ENCODE assay signal across 22 cellular contexts in genomic region chr5:155529366-155529765, GRCh38.
DNase-seq lines count a peak whose midpoint lies in the region; ATAC-seq and TF ChIP-seq lines count a peak whose summit lies in the region.
"Had no signal": no experiment of that assay in that cellular context is flagged by ENCODE, and none has a peak within 500 bp of the region (broad histone marks: within the 10 kb centered on the region; RNA-seq: fewer than 3 reads in every experiment).

No MANE protein-coding gene starts in this region.

- no peak overlapping the region for H3K14ac ChIP-seq in trophoblast cell (ENCODE audit: low read length)

- no peak overlapping the region for H2AK5ac ChIP-seq in trophoblast cell (ENCODE audit: low read length)

- H3K9ac ChIP-seq in trophoblast cell (ENCODE audit: low read length), result no peak overlapping the region

- H3K18ac ChIP-seq in trophoblast cell (ENCODE audit: low read length), result no peak overlapping the region

- H3K27ac ChIP-seq in RWPE2 (ENCODE audit: poor library complexity, severe bottlenecking) (peak overlapping the region; percentile 84), trophoblast cell (ENCODE audit: low read depth, low read length) (no peak overlapping the region)
- H3K27ac ChIP-seq: ascending aorta, spleen, thoracic aorta had no signal

- H3K36me3 Mint-ChIP-seq in stimulated activated effector memory CD8-positive, alpha-beta T cell treated with anti-CD3 and anti-CD28 coated beads, Interleukin-12 subunit alpha, Interleukin-12 subunit beta, amount 100 ng/mL, for 72 hours, result no peaks in the 10 kb centered on the region
- no peaks in the 10 kb centered on the region for H3K36me3 Mint-ChIP-seq in activated CD8-positive, alpha-beta memory T cell treated with anti-CD3 and anti-CD28 coated beads, Interleukin-2, amount 10 ng/mL, durations not matched to agents 7 days and 5 days
- H3K36me3 Mint-ChIP-seq: activated naive CD8-positive, alpha-beta T cell; naive thymus-derived CD8-positive, alpha-beta T cell had no signal

- no peaks in the 10 kb centered on the region for H3K79me1 ChIP-seq in trophoblast cell (ENCODE audit: low read length)

- no peaks in the 10 kb centered on the region for H3K36me3 ChIP-seq in RWPE2 (ENCODE audit: low read depth)
- no peaks in the 10 kb centered on the region for H3K36me3 ChIP-seq in trophoblast cell (ENCODE audit: control insufficient read depth in 1 of 2, insufficient read depth in 2 of 2, low read length in 2 of 2)
- H3K36me3 ChIP-seq: ascending aorta, spleen, thoracic aorta had no signal

- H3K27me3 Mint-ChIP-seq in activated CD8-positive, alpha-beta memory T cell treated with anti-CD3 and anti-CD28 coated beads, Interleukin-2, amount 10 ng/mL, durations not matched to agents 7 days and 5 days, result no peaks in the 10 kb centered on the region

- H3K9me3 ChIP-seq in RWPE2 (ENCODE audit: severe bottlenecking) (no peaks in the 10 kb centered on the region), trophoblast cell (ENCODE audit: insufficient read depth, low read depth, low read length) (no peaks in the 10 kb centered on the region)
- H3K9me3 ChIP-seq: ascending aorta, spleen, thoracic aorta had no signal

- no peaks in the 10 kb centered on the region for H3K9me3 Mint-ChIP-seq in stimulated activated effector memory CD8-positive, alpha-beta T cell treated with anti-CD3 and anti-CD28 coated beads, Interleukin-12 subunit alpha, Interleukin-12 subunit beta, amount 100 ng/mL, for 72 hours
- no peaks in the 10 kb centered on the region for H3K9me3 Mint-ChIP-seq in activated CD8-positive, alpha-beta memory T cell treated with anti-CD3 and anti-CD28 coated beads, Interleukin-2, amount 10 ng/mL, durations not matched to agents 7 days and 5 days (ENCODE audit: low read depth)
- H3K9me3 Mint-ChIP-seq: naive thymus-derived CD8-positive, alpha-beta T cell had no signal

- H3K79me2 ChIP-seq in trophoblast cell (ENCODE audit: control insufficient read depth, insufficient read depth, low read length, poor library complexity), result no peaks in the 10 kb centered on the region

- no CpG with 5 or more reads among the region's 3 CpGs for WGBS in trophoblast cell (ENCODE audit: extremely low coverage, insufficient coverage, insufficient read length)

- H3K4me1 ChIP-seq in RWPE2 (ENCODE audit: insufficient read depth, poor library complexity, severe bottlenecking), result peaks cover 40% of the 10 kb centered on the region
- no peaks in the 10 kb centered on the region for H3K4me1 ChIP-seq in trophoblast cell (ENCODE audit: control insufficient read depth in 1 of 2, insufficient read depth in 2 of 2, low read length in 2 of 2)
- H3K4me1 ChIP-seq: ascending aorta, spleen had no signal

- H2AFZ ChIP-seq in trophoblast cell (ENCODE audit: insufficient read depth, low read length, poor library complexity), result no peak overlapping the region

- H3K4me3 ChIP-seq in RWPE2 (ENCODE audit: severe bottlenecking) (no peak overlapping the region), trophoblast cell (ENCODE audit: low read depth, low read length) (no peak overlapping the region)
- H3K4me3 ChIP-seq: ascending aorta, spleen, thoracic aorta had no signal

- CTCF ChIA-PET in activated CD8-positive, alpha-beta memory T cell treated with anti-CD3 and anti-CD28 coated beads, Interleukin-2, amount 10 ng/mL, durations not matched to agents 7 days and 5 days (lab: Charles Lee), result no interaction called here

- no peak overlapping the region for H2BK5ac ChIP-seq in trophoblast cell (ENCODE audit: low read depth, low read length, poor library complexity)

- peak; percentile 90 for ATAC-seq in RWPE2 (ENCODE audit: low read depth)
- no peak for ATAC-seq in stimulated activated effector memory CD8-positive, alpha-beta T cell treated with anti-CD3 and anti-CD28 coated beads, Interleukin-12 subunit alpha, Interleukin-12 subunit beta, amount 100 ng/mL, for 72 hours
- ATAC-seq in activated CD8-positive, alpha-beta memory T cell treated with anti-CD3 and anti-CD28 coated beads, Interleukin-2, amount 10 ng/mL, durations not matched to agents 7 days and 5 days, result no peak
- ATAC-seq: left ventricle myocardium superior; naive thymus-derived CD8-positive, alpha-beta T cell had no signal

- DNase-seq in GM03348 (ENCODE audit: low spot score) (peak; percentile 13), RWPE2 (ENCODE audit: low spot score) (peak; percentile 91), epidermal melanocyte (ENCODE audit: insufficient read length, low spot score) (peak; percentile 48), trophoblast cell (peak; percentile 68 to 74), SIG-M5 (lab: John Stamatoyannopoulos, UW) (no peak)
- DNase-seq in stimulated activated effector memory CD8-positive, alpha-beta T cell treated with anti-CD3 and anti-CD28 coated beads, Interleukin-12 subunit alpha, Interleukin-12 subunit beta, amount 100 ng/mL, for 72 hours (ENCODE audit: low spot score in 2 of 2), result no peak
- no peak for DNase-seq in activated CD8-positive, alpha-beta memory T cell treated with anti-CD3 and anti-CD28 coated beads, Interleukin-2, amount 10 ng/mL, durations not matched to agents 7 days and 5 days
- DNase-seq: activated CD4-positive, alpha-beta T cell treated with anti-CD3 and anti-CD28 coated beads, Interleukin-2, amount 50 U/mL, for 48 hours; cerebellar nuclear complex; IMR-90; left ventricle myocardium superior; midbrain; naive thymus-derived CD8-positive, alpha-beta T cell; NCI-H1105; NCI-H2081 treated with DMSO at 0.1 percent for 48 hours; NCI-H526; spleen; stimulated activated CD4-positive, alpha-beta T cell treated with anti-CD3 and anti-CD28 coated beads, Interleukin-2, amount 100 ng/mL, for 48 hours; stimulated activated naive CD4-positive, alpha-beta T cell had no signal

- H4K8ac ChIP-seq in trophoblast cell (ENCODE audit: low read depth, low read length), result no peak overlapping the region

- H4K12ac ChIP-seq in trophoblast cell (ENCODE audit: low read depth, low read length), result no peak overlapping the region

- H3K4me2 ChIP-seq in trophoblast cell (ENCODE audit: low read length), result no peak overlapping the region

- H4K91ac ChIP-seq in trophoblast cell (ENCODE audit: low read depth, low read length), result no peak overlapping the region

- no peak for TF ChIP-seq CTCF in RWPE2 (IDR thresholded peaks at IDR 0.05; ENCODE audit: poor library complexity, severe bottlenecking)

- H2BK12ac ChIP-seq in trophoblast cell (ENCODE audit: low read length), result no peak overlapping the region

- H2BK120ac ChIP-seq in trophoblast cell (ENCODE audit: insufficient read depth, low read length, poor library complexity), result no peak overlapping the region

- no peak overlapping the region for H3K4me3 Mint-ChIP-seq in stimulated activated effector memory CD8-positive, alpha-beta T cell treated with anti-CD3 and anti-CD28 coated beads, Interleukin-12 subunit alpha, Interleukin-12 subunit beta, amount 100 ng/mL, for 72 hours
- H3K4me3 Mint-ChIP-seq in activated CD8-positive, alpha-beta memory T cell treated with anti-CD3 and anti-CD28 coated beads, Interleukin-2, amount 10 ng/mL, durations not matched to agents 7 days and 5 days, result no peak overlapping the region
- H3K4me3 Mint-ChIP-seq: activated naive CD8-positive, alpha-beta T cell; naive thymus-derived CD8-positive, alpha-beta T cell had no signal

- H3K23ac ChIP-seq in trophoblast cell (ENCODE audit: low read length), result no peak overlapping the region

- no peak overlapping the region for H3K27ac Mint-ChIP-seq in stimulated activated effector memory CD8-positive, alpha-beta T cell treated with anti-CD3 and anti-CD28 coated beads, Interleukin-12 subunit alpha, Interleukin-12 subunit beta, amount 100 ng/mL, for 72 hours
- no peak overlapping the region for H3K27ac Mint-ChIP-seq in activated CD8-positive, alpha-beta memory T cell treated with anti-CD3 and anti-CD28 coated beads, Interleukin-2, amount 10 ng/mL, durations not matched to agents 7 days and 5 days
- H3K27ac Mint-ChIP-seq: activated naive CD8-positive, alpha-beta T cell; naive thymus-derived CD8-positive, alpha-beta T cell had no signal

- no peaks in the 10 kb centered on the region for H3K27me3 ChIP-seq in RWPE2 (ENCODE audit: insufficient read depth, poor library complexity, severe bottlenecking)
- no peaks in the 10 kb centered on the region for H3K27me3 ChIP-seq in trophoblast cell (ENCODE audit: insufficient read depth, low read length)
- H3K27me3 ChIP-seq: ascending aorta, spleen had no signal

- H3K4ac ChIP-seq in trophoblast cell (ENCODE audit: low read depth, low read length), result no peak overlapping the region

- no peaks in the 10 kb centered on the region for H3K4me1 Mint-ChIP-seq in stimulated activated effector memory CD8-positive, alpha-beta T cell treated with anti-CD3 and anti-CD28 coated beads, Interleukin-12 subunit alpha, Interleukin-12 subunit beta, amount 100 ng/mL, for 72 hours
- H3K4me1 Mint-ChIP-seq in activated CD8-positive, alpha-beta memory T cell treated with anti-CD3 and anti-CD28 coated beads, Interleukin-2, amount 10 ng/mL, durations not matched to agents 7 days and 5 days, result no peaks in the 10 kb centered on the region
- H3K4me1 Mint-ChIP-seq: naive thymus-derived CD8-positive, alpha-beta T cell had no signal

Comparison
In these comparisons a context has a peak if more than half of its experiments do, and no peak if none do; other contexts are left out.
1. DNase-seq: peak in GM03348 (single experiment), RWPE2 (single experiment), epidermal melanocyte (single experiment) and trophoblast cell (2 of 2); none in stimulated activated effector memory CD8-positive, alpha-beta T cell treated with anti-CD3 and anti-CD28 coated beads, Interleukin-12 subunit alpha, Interleukin-12 subunit beta, amount 100 ng/mL, for 72 hours (0 of 2), activated CD8-positive, alpha-beta memory T cell treated with anti-CD3 and anti-CD28 coated beads, Interleukin-2, amount 10 ng/mL, durations not matched to agents 7 days and 5 days (single experiment) and SIG-M5 (single experiment).